In genomic region chr4:138910201-138910913, GRCh38 we compare ENCODE assay signal across 9 cellular contexts.
DNase-seq lines count a peak whose midpoint lies in the region; ATAC-seq and TF ChIP-seq lines count a peak whose summit lies in the region.
"Had no signal": no experiment of that assay in that cellular context is flagged by ENCODE, and none has a peak within 500 bp of the region (broad histone marks: within the 10 kb centered on the region; RNA-seq: fewer than 3 reads in every experiment).

No MANE protein-coding gene starts in this region.

- H3K9me3 ChIP-seq in mammary epithelial cell (replicated peaks; ENCODE audit: insufficient read depth, low read length) (no peaks in the 10 kb centered on the region), muscle layer of duodenum (ENCODE audit: control insufficient read depth in 1 of 2, low read length in 2 of 2) (no peaks in the 10 kb centered on the region)

- peaks cover 16% of the 10 kb centered on the region for H3K4me1 ChIP-seq in mammary epithelial cell (ENCODE audit: insufficient read depth, low read length)
- H3K4me1 ChIP-seq in muscle layer of duodenum (ENCODE audit: control insufficient read depth in 1 of 2, insufficient read depth in 2 of 2, low read length in 2 of 2), result peaks cover 0 to 17% of the 10 kb centered on the region in 2 donors

- in situ Hi-C loops in mammary epithelial cell (cut with MboI; ENCODE audit: low sequenced_read_pairs in 2 of 2), result no loop called here

- dilution Hi-C loops in mammary epithelial cell (cut with HindIII; ENCODE audit: low sequenced_read_pairs), result loop anchor here (25.0 kb wide), 1 partner anchor 323 kb away; no protein-coding TSS in a partner anchor

- DNase-seq in COLO829 (ENCODE audit: low spot score), result peak; percentile 26
- DNase-seq in NCI-H2081 (lab: John Stamatoyannopoulos, UW), result peak; percentile 89 to 98
- peak; percentile 47 for DNase-seq in mammary epithelial cell
- no peak for DNase-seq in AML-193 (lab: John Stamatoyannopoulos, UW)
- no peak for DNase-seq in GM19240 (ENCODE audit: insufficient read length, low spot score)
- DNase-seq in stimulated activated CD4-positive, alpha-beta T cell treated with anti-CD3 and anti-CD28 coated beads, Interleukin-15, amount 100 ng/mL, for 24 hours, result no peak
- DNase-seq: activated naive CD4-positive, alpha-beta T cell treated with anti-CD3 and anti-CD28 coated beads for 36 hours had no signal

- 45% methylated on average over 6 of the region's 6 CpGs for WGBS in mammary epithelial cell (ENCODE audit: low coverage, missing lambda C conversion rate)

- H3K27ac ChIP-seq in mammary epithelial cell (ENCODE audit: insufficient read depth, low read depth, low read length), result peak overlapping the region; percentile 59
- H3K27ac ChIP-seq in muscle layer of duodenum (ENCODE audit: low read length), result peak overlapping the region; percentile 52

- no peaks in the 10 kb centered on the region for H4K20me1 ChIP-seq in mammary epithelial cell (ENCODE audit: insufficient read depth, low read length)

- no peaks in the 10 kb centered on the region for H3K79me2 ChIP-seq in mammary epithelial cell (ENCODE audit: insufficient read depth, low read length)

- peak overlapping the region; percentile 67 for H2AFZ ChIP-seq in mammary epithelial cell (ENCODE audit: low read depth, low read length)

- intact Hi-C loops in mammary epithelial cell (cut with micrococcal nuclease), result no loop called here

- H3K27me3 ChIP-seq in mammary epithelial cell (ENCODE audit: insufficient read depth, low read length) (no peaks in the 10 kb centered on the region), muscle layer of duodenum (ENCODE audit: low read depth, low read length) (no peaks in the 10 kb centered on the region)

- CTCF ChIA-PET in mammary epithelial cell (lab: Charles Lee; ENCODE audit: low non-redundant PET), result no interaction called here

- BruUV-seq in mammary epithelial cell (replicated peaks; lab: Mats Ljungman, UMichigan), result no TSS peak

- peak overlapping the region; percentile 35 for H3K9ac ChIP-seq in mammary epithelial cell (ENCODE audit: insufficient read depth, low read length)

- peak overlapping the region; percentile 68 for H3K4me2 ChIP-seq in mammary epithelial cell (ENCODE audit: insufficient read depth, low read depth, low read length)

- no peaks in the 10 kb centered on the region for H3K36me3 ChIP-seq in mammary epithelial cell (ENCODE audit: insufficient read depth, low read length)
- no peaks in the 10 kb centered on the region for H3K36me3 ChIP-seq in muscle layer of duodenum (ENCODE audit: control insufficient read depth in 1 of 2, insufficient read depth in 2 of 2, low read length in 2 of 2)

- ATAC-seq in GM21786 (IDR thresholded peaks at IDR 0.05; ENCODE audit: unreplicated experiment), result no peak

- H3K4me3 ChIP-seq in mammary epithelial cell (replicated peaks in 1 of 3; ENCODE audit: insufficient read depth in 1 of 3, low read depth in 2 of 3, low read length in 3 of 3) (peak overlapping the region in 1 of 3 experiments; percentile 17), muscle layer of duodenum (ENCODE audit: low read depth in 1 of 2, low read length in 2 of 2) (no peak overlapping the region)

- no peak for TF ChIP-seq CTCF in mammary epithelial cell (conservative IDR thresholded peaks at IDR 0.05 in 1 of 2, IDR thresholded peaks at IDR 0.05 in 1 of 2; ENCODE audit: extremely low read depth in 1 of 2, insufficient read depth in 1 of 2, low read depth in 1 of 2, low read length in 2 of 2)

Comparison
In these comparisons a context has a peak if more than half of its experiments do, and no peak if none do; other contexts are left out.
1. DNase-seq: peak in COLO829 (single experiment), NCI-H2081 (2 of 2) and mammary epithelial cell (single experiment); none in AML-193 (0 of 2), GM19240 (single experiment) and stimulated activated CD4-positive, alpha-beta T cell treated with anti-CD3 and anti-CD28 coated beads, Interleukin-15, amount 100 ng/mL, for 24 hours (single experiment).